ENCODE assay signal across 8 cellular contexts in genomic region chr19:2478324-2478755, GRCh38. TPM values are rescaled to one million over a fixed set of nuclear protein-coding genes. Genes with fewer than 3 reads are reported as not detected.
DNase-seq lines count a peak whose midpoint lies in the region; ATAC-seq and TF ChIP-seq lines count a peak whose summit lies in the region.

No MANE protein-coding gene starts in this region.

- H3K4me1 ChIP-seq in HUES6 (ENCODE audit: control insufficient read depth, insufficient read depth, low read length) = peaks cover 7% of the 10 kb centered on the region

- peak; percentile 48 for ATAC-seq in left colon
- no peak for ATAC-seq in GM19397 (IDR thresholded peaks at IDR 0.05; ENCODE audit: unreplicated experiment)

- H3K27me3 ChIP-seq in BJ (ENCODE audit: control insufficient read depth, insufficient read depth, low read length) (no peaks in the 10 kb centered on the region), HUES6 (ENCODE audit: control insufficient read depth, insufficient read depth, low read length) (peaks cover 12% of the 10 kb centered on the region)

- no peak for DNase-seq in BJ (ENCODE audit: low read depth)
- DNase-seq in T-helper 1 cell = peak in 4 of 5 donors; percentile 42 to 75 (median 50)
- peak; percentile 64 for DNase-seq in cerebellar cortex (ENCODE audit: low spot score)
- peak; percentile 83 to 85 for DNase-seq in left colon
- DNase-seq in stimulated activated CD4-positive, alpha-beta T cell treated with anti-CD3 and anti-CD28 coated beads, Interleukin-4, amount 100 ng/mL, for 24 hours = peak; percentile 56
- no peak for DNase-seq in NCI-H1436 (lab: John Stamatoyannopoulos, UW)

- POLR2A ChIA-PET in BJ (lab: Charles Lee) = interaction anchor here (0.7 to 1.3 kb wide), 5 partner anchors 15 to 568 kb away, joined by 3 to 6 read pairs (median 3); no protein-coding TSS in a partner anchor

- peak overlapping the region; percentile 65 for H3K9ac ChIP-seq in HUES6 (ENCODE audit: low read length)

- H3K36me3 ChIP-seq in BJ (ENCODE audit: control insufficient read depth, insufficient read depth, low read length) (peaks cover 8% of the 10 kb centered on the region), HUES6 (ENCODE audit: control insufficient read depth, insufficient read depth, low read length) (peaks cover 9% of the 10 kb centered on the region; the same call in 1 of the 2 replicates)

- CTCF ChIA-PET in BJ (lab: Yijun Ruan, JAX) = interaction anchor here (0.6 to 4.2 kb wide), 8 partner anchors 45 to 156 kb away, joined by 3 to 65 read pairs (median 10); no protein-coding TSS in a partner anchor

- 0 out of 2 replicates have a peak, but pooled peaks have one; percentile 10 for TF ChIP-seq CTCF in BJ (IDR thresholded peaks at IDR 0.05; ENCODE audit: insufficient read depth, low read depth, low read length)

- H3K27ac ChIP-seq in HUES6 (ENCODE audit: low read depth, low read length) = no peak overlapping the region

- peak overlapping the region; percentile 70 for H3K4me3 ChIP-seq in BJ (ENCODE audit: low read depth, low read length)
- H3K4me3 ChIP-seq in HUES6 (ENCODE audit: low read depth, low read length) = peak overlapping the region; percentile 80

- peaks cover 3% of the 10 kb centered on the region; the same call in 1 of the 2 replicates for H3K9me3 ChIP-seq in HUES6 (ENCODE audit: control insufficient read depth, insufficient read depth, low read depth, low read length)

- intact Hi-C loops in left colon (cut with DNase I, micrococcal nuclease) = loop anchor here (5.0 to 10.0 kb wide), 2 partner anchors 64 to 106 kb away; no protein-coding TSS in a partner anchor

RNA-seq across cellular contexts. Expression of gene GADD45B, which starts 2.4 kb away (rescaled TPM):
- 54.5 and 69.8 TPM in 2 replicates for polyA plus RNA-seq in BJ (2011; rRNA removed)
- 29.7 and 46.4 TPM in 2 replicates for polyA minus RNA-seq in BJ (2011; rRNA and poly(A)+ RNA removed)
- total RNA-seq in left colon = 10 to 100 TPM; 44.4 to 53.8 TPM

RNA-seq across cellular contexts. Expression of gene LMNB2, which starts 21.6 kb away (rescaled TPM):
- 53.4 and 80.0 TPM in 2 replicates for polyA plus RNA-seq in BJ (2011; rRNA removed)
- polyA minus RNA-seq in BJ (2011; rRNA and poly(A)+ RNA removed) = 29.4 and 42.0 TPM in 2 replicates
- total RNA-seq in left colon = 10 to 100 TPM; 23.6 to 43.9 TPM

RNA-seq across cellular contexts. Expression of gene TIMM13, which starts 51.0 kb away (rescaled TPM):
- polyA plus RNA-seq in BJ (2011; rRNA removed) = 37.2 and 50.7 TPM in 2 replicates
- polyA minus RNA-seq in BJ (2011; rRNA and poly(A)+ RNA removed) = 9.2 and 14.2 TPM in 2 replicates
- 100 to 1,000 TPM in 1 of 2 donors, 10 to 100 TPM in 1; 90.2 to 129 TPM for total RNA-seq in left colon

Comparison
In these comparisons a context has a peak if more than half of its experiments do, and no peak if none do; other contexts are left out.
1. DNase-seq: peak in T-helper 1 cell (4 of 5), cerebellar cortex (single experiment), left colon (2 of 2) and stimulated activated CD4-positive, alpha-beta T cell treated with anti-CD3 and anti-CD28 coated beads, Interleukin-4, amount 100 ng/mL, for 24 hours (single experiment); none in BJ (single experiment) and NCI-H1436 (single experiment).